In genomic region chr1:30748699-30749401, GRCh38 we compare ENCODE assay signal across 9 cellular contexts. TPM values are rescaled to one million over a fixed set of nuclear protein-coding genes. Genes with fewer than 3 reads are reported as not detected.
A peak's percentile ranks its signal among the peaks of the same experiment; 100 is the strongest.
DNase-seq lines count a peak whose midpoint lies in the region; ATAC-seq and TF ChIP-seq lines count a peak whose summit lies in the region.
"Had no signal": no experiment of that assay in that cellular context is flagged by ENCODE, and none has a peak within 500 bp of the region (broad histone marks: within the 10 kb centered on the region; RNA-seq: fewer than 3 reads in every experiment).

No MANE protein-coding gene starts in this region.

- no peak overlapping the region for H3K27ac ChIP-seq in testis

- no peaks in the 10 kb centered on the region for H3K36me3 ChIP-seq in testis (ENCODE audit: low read depth, missing control alignments)

- H3K4me1 ChIP-seq in testis: no peaks in the 10 kb centered on the region

- H3K27me3 ChIP-seq in testis: no peaks in the 10 kb centered on the region

- intact Hi-C loops in testis (cut with DNase I; ENCODE audit: low total_unique reads): no loop called here

- H3K9me3 ChIP-seq in testis: no peaks in the 10 kb centered on the region

- no peak for TF ChIP-seq POLR2A in testis (IDR thresholded peaks at IDR 0.05)

- ATAC-seq in GM21360 (IDR thresholded peaks at IDR 0.05; ENCODE audit: unreplicated experiment) (no peak), GM19023 (IDR thresholded peaks at IDR 0.05; ENCODE audit: unreplicated experiment) (no peak), HG03039 (IDR thresholded peaks at IDR 0.05; ENCODE audit: unreplicated experiment) (no peak)

- H3K4me3 ChIP-seq in testis: no peak overlapping the region

- 83 to 89% methylated on average over 16 of the region's 16 CpGs for WGBS in testis, 2 donors

- no peak for TF ChIP-seq CTCF in testis (IDR thresholded peaks at IDR 0.05)

- peak; percentile 28 to 68 (median 31) for DNase-seq in stimulated activated naive CD4-positive, alpha-beta T cell (lab: John Stamatoyannopoulos, UW)
- no peak for DNase-seq in stimulated activated naive CD4-positive, alpha-beta T cell treated with Interleukin-2 at 50 U/mL for 16 hours (lab: John Stamatoyannopoulos, UW)
- peak; percentile 69 for DNase-seq in activated T-cell treated with anti-CD3 and anti-CD28 coated beads, Interleukin-2, amount 50 U/mL, for 48 hours
- DNase-seq in kidney glomerular epithelial cell (lab: John Stamatoyannopoulos, UW) (peak; percentile 59), testis (no peak)

RNA-seq across cellular contexts. Expression of gene LAPTM5, which starts 8.7 kb away (rescaled TPM):
- total RNA-seq in testis: 10 to 100 TPM in 1 of 2 donors, 1 to 10 TPM in 1; 2.0 to 16.3 TPM
- 46.9 TPM for polyA plus RNA-seq in testis (ENCODE audit: insufficient read depth, low read depth, low replicate concordance)

RNA-seq across cellular contexts. Expression of gene MATN1, which starts 25.5 kb away (rescaled TPM):
- total RNA-seq in testis: under 1 TPM; 0.55 to 0.62 TPM
- 0.32 TPM for polyA plus RNA-seq in testis (ENCODE audit: insufficient read depth, low read depth, low replicate concordance)
- total RNA-seq: fibroblast of lung had no signal
- polyA plus RNA-seq: fibroblast of lung had no signal

Comparison
In these comparisons a context has a peak if more than half of its experiments do, and no peak if none do; other contexts are left out.
1. DNase-seq: peak in stimulated activated naive CD4-positive, alpha-beta T cell (6 of 6), activated T-cell treated with anti-CD3 and anti-CD28 coated beads, Interleukin-2, amount 50 U/mL, for 48 hours (2 of 2) and kidney glomerular epithelial cell (single experiment); none in stimulated activated naive CD4-positive, alpha-beta T cell treated with Interleukin-2 at 50 U/mL for 16 hours (single experiment) and testis (single experiment).